2 cellular contexts compared by ENCODE assay signal in genomic region chr17:47265983-47266541, GRCh38.
TF ChIP-seq lines count a peak whose summit lies in the region.

No MANE protein-coding gene starts in this region.

TF ChIP-seq in K562, 482 proteins besides CTCF, POLR2A, EP300 and RAD21 (continued from another document and continues in another):
- TF ChIP-seq CREB1 (IDR thresholded peaks at IDR 0.05): peak; percentile 29; the same call in 1 of the 2 replicates
- TF ChIP-seq CREB1 (CRISPR knock-in tag; IDR thresholded peaks at IDR 0.05): peak; percentile 39; the same call in 1 of the 2 replicates
- TF ChIP-seq TBL1XR1 (IDR thresholded peaks at IDR 0.05; ENCODE audit: low read length in 2 of 2): 0 out of 4 replicates have a peak, but pooled peaks of 1 of the 2 experiments have one; percentile 40
- TF ChIP-seq DPF2 (IDR thresholded peaks at IDR 0.05): peak; percentile 96
- TF ChIP-seq ZBTB8A (IDR thresholded peaks at IDR 0.05; ENCODE audit: partially characterized antibody): no peak
- peak; percentile 42; the same call in 1 of the 2 replicates for TF ChIP-seq GATAD2B (IDR thresholded peaks at IDR 0.05; ENCODE audit: borderline replicate concordance)
- TF ChIP-seq SRF (CRISPR knock-in tag; IDR thresholded peaks at IDR 0.05): peak in 1 of 2 experiments; percentile 61; a peak in 1 of 4 replicates
- peak; percentile 66; the same call in 1 of the 2 replicates for TF ChIP-seq MTA1 (IDR thresholded peaks at IDR 0.05; ENCODE audit: borderline replicate concordance)
- TF ChIP-seq RB1 (IDR thresholded peaks at IDR 0.05; ENCODE audit: low read depth): peak; percentile 46; the same call in 1 of the 2 replicates
- TF ChIP-seq ZNF41 (CRISPR knock-in tag; conservative IDR thresholded peaks at IDR 0.05): 0 out of 2 replicates have a peak, but pooled peaks have one; percentile 11
- TF ChIP-seq FOS (IDR thresholded peaks at IDR 0.05; ENCODE audit: extremely low read depth, insufficient read length): peak; percentile 77
- TF ChIP-seq EZH2 (IDR thresholded peaks at IDR 0.05; ENCODE audit: borderline replicate concordance, low read depth, low read length): no peak
- peak; percentile 85 for TF ChIP-seq HDAC2 (IDR thresholded peaks at IDR 0.05)
- peak; percentile 94 for TF ChIP-seq ARID1B (IDR thresholded peaks at IDR 0.05)
- 0 out of 2 replicates have a peak, but pooled peaks have one; percentile 25 for TF ChIP-seq DEAF1 (CRISPR knock-in tag; IDR thresholded peaks at IDR 0.05)
- peak in 1 of 2 experiments; percentile 82; a peak in 1 of 4 replicates for TF ChIP-seq BCLAF1 (IDR thresholded peaks at IDR 0.05; ENCODE audit: borderline replicate concordance in 1 of 2, control insufficient read depth in 1 of 2, low read depth in 2 of 2, low read length in 1 of 2)
- 0 out of 2 replicates have a peak, but pooled peaks have one; percentile 14 for TF ChIP-seq ZNF764 (CRISPR knock-in tag; IDR thresholded peaks at IDR 0.05; ENCODE audit: low read depth)
- no peak for TF ChIP-seq ZNF75A (CRISPR knock-in tag; IDR thresholded peaks at IDR 0.05)
- TF ChIP-seq FOXP4 (CRISPR knock-in tag; IDR thresholded peaks at IDR 0.05; ENCODE audit: borderline replicate concordance): 0 out of 2 replicates have a peak, but pooled peaks have one; percentile 39
- 0 out of 2 replicates have a peak, but pooled peaks have one; percentile 43 for TF ChIP-seq OTX1 (CRISPR knock-in tag; IDR thresholded peaks at IDR 0.05)
- TF ChIP-seq SP1 (CRISPR knock-in tag; IDR thresholded peaks at IDR 0.05): 0 out of 2 replicates have a peak, but pooled peaks have one; percentile 41
- peak; percentile 68 for TF ChIP-seq MECOM (CRISPR knock-in tag; IDR thresholded peaks at IDR 0.05)
- no peak for TF ChIP-seq RBM34 (IDR thresholded peaks at IDR 0.05; ENCODE audit: borderline replicate concordance, insufficient read depth, low read length)
- no peak for TF ChIP-seq RBBP5 (IDR thresholded peaks at IDR 0.05; ENCODE audit: borderline replicate concordance, insufficient read depth, low read length, poor library complexity, severe bottlenecking)
- TF ChIP-seq PHF21A (IDR thresholded peaks at IDR 0.05; ENCODE audit: borderline replicate concordance, low read depth): peak; percentile 72; the same call in 1 of the 2 replicates

TF ChIP-seq in HepG2, 621 proteins besides CTCF, POLR2A, EP300 and RAD21 (continued from another document):
- TF ChIP-seq HOMEZ (CRISPR knock-in tag; IDR thresholded peaks at IDR 0.05; ENCODE audit: low read depth) (no peak), GPN1 (CRISPR knock-in tag; IDR thresholded peaks at IDR 0.05; ENCODE audit: borderline replicate concordance) (no peak), PHF8 (CRISPR knock-in tag; IDR thresholded peaks at IDR 0.05) (no peak), ESRRA (CRISPR knock-in tag; IDR thresholded peaks at IDR 0.05; ENCODE audit: low read depth) (no peak), TRIM22 (IDR thresholded peaks at IDR 0.05) (no peak), RBAK (CRISPR knock-in tag; IDR thresholded peaks at IDR 0.05) (no peak), TFE3 (CRISPR knock-in tag; IDR thresholded peaks at IDR 0.05) (0 out of 2 replicates have a peak, but pooled peaks have one; percentile 25), DRAP1 (CRISPR knock-in tag; IDR thresholded peaks at IDR 0.05) (no peak), ELF4 (CRISPR knock-in tag; IDR thresholded peaks at IDR 0.05; ENCODE audit: borderline replicate concordance) (no peak), ZXDC (CRISPR knock-in tag; IDR thresholded peaks at IDR 0.05) (no peak), KLF6 (CRISPR knock-in tag; IDR thresholded peaks at IDR 0.05) (no peak), AGO2 (optimal IDR thresholded peaks at IDR 0.05; ENCODE audit: low read depth, low read length) (no peak), RFXAP (CRISPR knock-in tag; IDR thresholded peaks at IDR 0.05; ENCODE audit: borderline replicate concordance) (no peak), TERF1 (CRISPR knock-in tag; IDR thresholded peaks at IDR 0.05) (no peak), FOXO1 (CRISPR knock-in tag; IDR thresholded peaks at IDR 0.05) (no peak), FOSL2 (CRISPR knock-in tag; IDR thresholded peaks at IDR 0.05) (peak; percentile 83), NKX3-1 (CRISPR knock-in tag; IDR thresholded peaks at IDR 0.05) (no peak), PHF20 (CRISPR knock-in tag; IDR thresholded peaks at IDR 0.05) (no peak), LCORL (IDR thresholded peaks at IDR 0.05) (no peak), LCORL (CRISPR knock-in tag; IDR thresholded peaks at IDR 0.05) (no peak), USF2 (IDR thresholded peaks at IDR 0.05; ENCODE audit: low read depth, low read length) (peak; percentile 43; the same call in 1 of the 2 replicates), USF2 (CRISPR knock-in tag; IDR thresholded peaks at IDR 0.05; ENCODE audit: borderline replicate concordance) (no peak)
